Comparison of ENCODE assay signal across 1 cellular context in genomic region chr1:44290250-44291094, GRCh38.
TF ChIP-seq lines count a peak whose summit lies in the region.

No MANE protein-coding gene starts in this region.

TF ChIP-seq in K562, 482 proteins besides CTCF, POLR2A, EP300 and RAD21 (continued from another document and continues in another):
- TF ChIP-seq, protein P1, sequence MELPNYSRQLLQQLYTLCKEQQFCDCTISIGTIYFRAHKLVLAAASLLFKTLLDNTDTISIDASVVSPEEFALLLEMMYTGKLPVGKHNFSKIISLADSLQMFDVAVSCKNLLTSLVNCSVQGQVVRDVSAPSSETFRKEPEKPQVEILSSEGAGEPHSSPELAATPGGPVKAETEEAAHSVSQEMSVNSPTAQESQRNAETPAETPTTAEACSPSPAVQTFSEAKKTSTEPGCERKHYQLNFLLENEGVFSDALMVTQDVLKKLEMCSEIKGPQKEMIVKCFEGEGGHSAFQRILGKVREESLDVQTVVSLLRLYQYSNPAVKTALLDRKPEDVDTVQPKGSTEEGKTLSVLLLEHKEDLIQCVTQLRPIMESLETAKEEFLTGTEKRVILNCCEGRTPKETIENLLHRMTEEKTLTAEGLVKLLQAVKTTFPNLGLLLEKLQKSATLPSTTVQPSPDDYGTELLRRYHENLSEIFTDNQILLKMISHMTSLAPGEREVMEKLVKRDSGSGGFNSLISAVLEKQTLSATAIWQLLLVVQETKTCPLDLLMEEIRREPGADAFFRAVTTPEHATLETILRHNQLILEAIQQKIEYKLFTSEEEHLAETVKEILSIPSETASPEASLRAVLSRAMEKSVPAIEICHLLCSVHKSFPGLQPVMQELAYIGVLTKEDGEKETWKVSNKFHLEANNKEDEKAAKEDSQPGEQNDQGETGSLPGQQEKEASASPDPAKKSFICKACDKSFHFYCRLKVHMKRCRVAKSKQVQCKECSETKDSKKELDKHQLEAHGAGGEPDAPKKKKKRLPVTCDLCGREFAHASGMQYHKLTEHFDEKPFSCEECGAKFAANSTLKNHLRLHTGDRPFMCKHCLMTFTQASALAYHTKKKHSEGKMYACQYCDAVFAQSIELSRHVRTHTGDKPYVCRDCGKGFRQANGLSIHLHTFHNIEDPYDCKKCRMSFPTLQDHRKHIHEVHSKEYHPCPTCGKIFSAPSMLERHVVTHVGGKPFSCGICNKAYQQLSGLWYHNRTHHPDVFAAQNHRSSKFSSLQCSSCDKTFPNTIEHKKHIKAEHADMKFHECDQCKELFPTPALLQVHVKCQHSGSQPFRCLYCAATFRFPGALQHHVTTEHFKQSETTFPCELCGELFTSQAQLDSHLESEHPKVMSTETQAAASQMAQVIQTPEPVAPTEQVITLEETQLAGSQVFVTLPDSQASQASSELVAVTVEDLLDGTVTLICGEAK (IDR thresholded peaks at IDR 0.05) = peak; percentile 31; the same call in 1 of the 2 replicates
- TF ChIP-seq, protein P1 (CRISPR knock-in tag; IDR thresholded peaks at IDR 0.05) = no peak
- TF ChIP-seq ZNF212 (CRISPR knock-in tag; IDR thresholded peaks at IDR 0.05) (no peak), ZNF445 (CRISPR knock-in tag; IDR thresholded peaks at IDR 0.05; ENCODE audit: low read depth) (no peak), SRSF1 (IDR thresholded peaks at IDR 0.05; ENCODE audit: low read depth, low read length) (no peak), HDAC3 (IDR thresholded peaks at IDR 0.05; ENCODE audit: borderline replicate concordance, partially characterized antibody) (peak; percentile 81), XRCC3 (IDR thresholded peaks at IDR 0.05) (no peak), RFX5 (IDR thresholded peaks at IDR 0.05; ENCODE audit: low read depth, low read length) (no peak), ZFP36 (IDR thresholded peaks at IDR 0.05; ENCODE audit: low read depth, low read length, partially characterized antibody) (peak; percentile 38), TSC22D4 (tag; IDR thresholded peaks at IDR 0.05) (no peak), ZNF655 (CRISPR knock-in tag; IDR thresholded peaks at IDR 0.05) (no peak), HSF4 (CRISPR knock-in tag; IDR thresholded peaks at IDR 0.05; ENCODE audit: borderline replicate concordance) (no peak), HINFP (tag; conservative IDR thresholded peaks at IDR 0.05; ENCODE audit: low read depth) (0 out of 2 replicates have a peak, but pooled peaks have one; percentile 11), CLOCK (CRISPR knock-in tag; IDR thresholded peaks at IDR 0.05; ENCODE audit: borderline replicate concordance) (no peak), XRCC4 (IDR thresholded peaks at IDR 0.05; ENCODE audit: extremely low read depth, insufficient read depth, insufficient read length) (no peak), ZKSCAN8 (CRISPR knock-in tag; IDR thresholded peaks at IDR 0.05) (peak; percentile 85; the same call in 1 of the 2 replicates), TRIM28 (IDR thresholded peaks at IDR 0.05) (0 out of 2 replicates have a peak, but pooled peaks have one; percentile 36), ZNF408 (CRISPR knock-in tag; IDR thresholded peaks at IDR 0.05; ENCODE audit: low read depth) (no peak), TAL1 (IDR thresholded peaks at IDR 0.05) (peak; percentile 94), E2F1 (CRISPR knock-in tag; IDR thresholded peaks at IDR 0.05) (no peak), KDM1A (IDR thresholded peaks at IDR 0.05) (peak; percentile 88 to 90), PRDM10 (IDR thresholded peaks at IDR 0.05; ENCODE audit: partially characterized antibody) (peak; percentile 16), KDM4B (IDR thresholded peaks at IDR 0.05; ENCODE audit: borderline replicate concordance in 2 of 2, low read depth in 1 of 2) (no peak), MNT (conservative IDR thresholded peaks at IDR 0.05) (peak; percentile 63 to 90), MEF2A (IDR thresholded peaks at IDR 0.05; ENCODE audit: control insufficient read depth, low read depth, low read length) (no peak; the same call in 1 of the 2 replicates)
- TF ChIP-seq, protein P2, sequence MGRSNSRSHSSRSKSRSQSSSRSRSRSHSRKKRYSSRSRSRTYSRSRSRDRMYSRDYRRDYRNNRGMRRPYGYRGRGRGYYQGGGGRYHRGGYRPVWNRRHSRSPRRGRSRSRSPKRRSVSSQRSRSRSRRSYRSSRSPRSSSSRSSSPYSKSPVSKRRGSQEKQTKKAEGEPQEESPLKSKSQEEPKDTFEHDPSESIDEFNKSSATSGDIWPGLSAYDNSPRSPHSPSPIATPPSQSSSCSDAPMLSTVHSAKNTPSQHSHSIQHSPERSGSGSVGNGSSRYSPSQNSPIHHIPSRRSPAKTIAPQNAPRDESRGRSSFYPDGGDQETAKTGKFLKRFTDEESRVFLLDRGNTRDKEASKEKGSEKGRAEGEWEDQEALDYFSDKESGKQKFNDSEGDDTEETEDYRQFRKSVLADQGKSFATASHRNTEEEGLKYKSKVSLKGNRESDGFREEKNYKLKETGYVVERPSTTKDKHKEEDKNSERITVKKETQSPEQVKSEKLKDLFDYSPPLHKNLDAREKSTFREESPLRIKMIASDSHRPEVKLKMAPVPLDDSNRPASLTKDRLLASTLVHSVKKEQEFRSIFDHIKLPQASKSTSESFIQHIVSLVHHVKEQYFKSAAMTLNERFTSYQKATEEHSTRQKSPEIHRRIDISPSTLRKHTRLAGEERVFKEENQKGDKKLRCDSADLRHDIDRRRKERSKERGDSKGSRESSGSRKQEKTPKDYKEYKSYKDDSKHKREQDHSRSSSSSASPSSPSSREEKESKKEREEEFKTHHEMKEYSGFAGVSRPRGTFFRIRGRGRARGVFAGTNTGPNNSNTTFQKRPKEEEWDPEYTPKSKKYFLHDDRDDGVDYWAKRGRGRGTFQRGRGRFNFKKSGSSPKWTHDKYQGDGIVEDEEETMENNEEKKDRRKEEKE (IDR thresholded peaks at IDR 0.05; ENCODE audit: borderline replicate concordance in 1 of 2, control insufficient read depth in 1 of 2, low read depth in 2 of 2, low read length in 1 of 2) = no peak
- TF ChIP-seq, protein P3, sequence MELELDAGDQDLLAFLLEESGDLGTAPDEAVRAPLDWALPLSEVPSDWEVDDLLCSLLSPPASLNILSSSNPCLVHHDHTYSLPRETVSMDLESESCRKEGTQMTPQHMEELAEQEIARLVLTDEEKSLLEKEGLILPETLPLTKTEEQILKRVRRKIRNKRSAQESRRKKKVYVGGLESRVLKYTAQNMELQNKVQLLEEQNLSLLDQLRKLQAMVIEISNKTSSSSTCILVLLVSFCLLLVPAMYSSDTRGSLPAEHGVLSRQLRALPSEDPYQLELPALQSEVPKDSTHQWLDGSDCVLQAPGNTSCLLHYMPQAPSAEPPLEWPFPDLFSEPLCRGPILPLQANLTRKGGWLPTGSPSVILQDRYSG (tag; conservative IDR thresholded peaks at IDR 0.05; ENCODE audit: low read depth) = no peak
